1 cellular context compared by ENCODE assay signal in the genomic region with DNA sequence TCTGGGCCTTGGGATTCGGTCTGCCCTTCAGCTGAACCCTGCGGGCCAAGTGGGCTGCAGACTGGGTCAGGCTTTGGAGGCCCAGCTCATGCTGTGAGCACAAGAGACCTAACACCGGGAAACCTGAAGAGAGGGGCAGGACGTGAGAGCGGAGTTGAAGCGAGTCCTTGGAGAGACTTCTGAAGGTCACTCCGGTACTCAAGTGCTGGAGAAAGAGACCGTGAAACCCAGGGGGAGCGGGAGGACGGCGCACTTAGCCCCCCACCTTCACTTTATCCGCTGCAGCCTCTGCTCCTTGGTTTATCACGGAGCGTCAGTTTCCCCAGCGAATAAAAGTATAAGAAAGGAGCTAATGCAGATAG.
A peak's percentile ranks its signal among the peaks of the same experiment; 100 is the strongest.
TF ChIP-seq lines count a peak whose summit lies in the region.

No MANE protein-coding gene starts in this region.

TF ChIP-seq in HepG2, 621 proteins besides CTCF, POLR2A, EP300 and RAD21 (continued from another document):
- TF ChIP-seq, protein P1, sequence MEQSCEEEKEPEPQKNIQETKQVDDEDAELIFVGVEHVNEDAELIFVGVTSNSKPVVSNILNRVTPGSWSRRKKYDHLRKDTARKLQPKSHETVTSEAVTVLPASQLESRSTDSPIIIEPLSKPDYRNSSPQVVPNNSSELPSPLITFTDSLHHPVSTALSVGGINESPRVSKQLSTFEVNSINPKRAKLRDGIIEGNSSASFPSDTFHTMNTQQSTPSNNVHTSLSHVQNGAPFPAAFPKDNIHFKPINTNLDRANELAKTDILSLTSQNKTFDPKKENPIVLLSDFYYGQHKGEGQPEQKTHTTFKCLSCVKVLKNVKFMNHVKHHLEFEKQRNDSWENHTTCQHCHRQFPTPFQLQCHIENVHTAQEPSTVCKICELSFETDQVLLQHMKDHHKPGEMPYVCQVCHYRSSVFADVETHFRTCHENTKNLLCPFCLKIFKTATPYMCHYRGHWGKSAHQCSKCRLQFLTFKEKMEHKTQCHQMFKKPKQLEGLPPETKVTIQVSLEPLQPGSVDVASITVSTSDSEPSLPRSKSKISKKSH (CRISPR knock-in tag; IDR thresholded peaks at IDR 0.05; ENCODE audit: borderline replicate concordance) = peak; percentile 1; the same call in 1 of the 2 replicates
- TF ChIP-seq RARA (CRISPR knock-in tag; IDR thresholded peaks at IDR 0.05) (no peak), ZNF552 (CRISPR knock-in tag; IDR thresholded peaks at IDR 0.05; ENCODE audit: borderline replicate concordance) (peak; percentile 29; the same call in 1 of the 2 replicates), ZNF253 (CRISPR knock-in tag; IDR thresholded peaks at IDR 0.05; ENCODE audit: borderline replicate concordance) (no peak), ZNF709 (CRISPR knock-in tag; IDR thresholded peaks at IDR 0.05) (no peak), TMF1 (CRISPR knock-in tag; IDR thresholded peaks at IDR 0.05; ENCODE audit: low read depth) (0 out of 2 replicates have a peak, but pooled peaks have one; percentile 29), ZNF530 (CRISPR knock-in tag; IDR thresholded peaks at IDR 0.05; ENCODE audit: low read depth) (0 out of 2 replicates have a peak, but pooled peaks have one; percentile 26), KDM2A (CRISPR knock-in tag; IDR thresholded peaks at IDR 0.05; ENCODE audit: borderline replicate concordance, low read depth) (no peak), GATAD1 (CRISPR knock-in tag; IDR thresholded peaks at IDR 0.05) (no peak), MTA3 (CRISPR knock-in tag; IDR thresholded peaks at IDR 0.05) (no peak), XBP1 (CRISPR knock-in tag; IDR thresholded peaks at IDR 0.05) (peak; percentile 9; the same call in 1 of the 2 replicates), PRPF4 (IDR thresholded peaks at IDR 0.05; ENCODE audit: low read depth, low read length, poor library complexity, severe bottlenecking) (no peak), EHMT2 (IDR thresholded peaks at IDR 0.05; ENCODE audit: borderline replicate concordance, low read depth, low read length) (no peak), KMT2B (CRISPR knock-in tag; IDR thresholded peaks at IDR 0.05) (no peak), ZNF143 (CRISPR knock-in tag; IDR thresholded peaks at IDR 0.05) (no peak), ZNF558 (CRISPR knock-in tag; IDR thresholded peaks at IDR 0.05; ENCODE audit: borderline replicate concordance) (peak; percentile 76; the same call in 1 of the 2 replicates), NFE2L1 (CRISPR knock-in tag; IDR thresholded peaks at IDR 0.05; ENCODE audit: borderline replicate concordance) (no peak)
- TF ChIP-seq, protein P2, sequence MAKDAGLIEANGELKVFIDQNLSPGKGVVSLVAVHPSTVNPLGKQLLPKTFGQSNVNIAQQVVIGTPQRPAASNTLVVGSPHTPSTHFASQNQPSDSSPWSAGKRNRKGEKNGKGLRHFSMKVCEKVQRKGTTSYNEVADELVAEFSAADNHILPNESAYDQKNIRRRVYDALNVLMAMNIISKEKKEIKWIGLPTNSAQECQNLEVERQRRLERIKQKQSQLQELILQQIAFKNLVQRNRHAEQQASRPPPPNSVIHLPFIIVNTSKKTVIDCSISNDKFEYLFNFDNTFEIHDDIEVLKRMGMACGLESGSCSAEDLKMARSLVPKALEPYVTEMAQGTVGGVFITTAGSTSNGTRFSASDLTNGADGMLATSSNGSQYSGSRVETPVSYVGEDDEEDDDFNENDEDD (CRISPR knock-in tag; IDR thresholded peaks at IDR 0.05; ENCODE audit: borderline replicate concordance) = no peak
- TF ChIP-seq, protein P3, sequence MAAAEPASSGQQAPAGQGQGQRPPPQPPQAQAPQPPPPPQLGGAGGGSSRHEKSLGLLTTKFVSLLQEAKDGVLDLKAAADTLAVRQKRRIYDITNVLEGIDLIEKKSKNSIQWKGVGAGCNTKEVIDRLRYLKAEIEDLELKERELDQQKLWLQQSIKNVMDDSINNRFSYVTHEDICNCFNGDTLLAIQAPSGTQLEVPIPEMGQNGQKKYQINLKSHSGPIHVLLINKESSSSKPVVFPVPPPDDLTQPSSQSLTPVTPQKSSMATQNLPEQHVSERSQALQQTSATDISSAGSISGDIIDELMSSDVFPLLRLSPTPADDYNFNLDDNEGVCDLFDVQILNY (CRISPR knock-in tag; conservative IDR thresholded peaks at IDR 0.05) = peak; percentile 49; the same call in 1 of the 2 replicates
- TF ChIP-seq, protein P4, sequence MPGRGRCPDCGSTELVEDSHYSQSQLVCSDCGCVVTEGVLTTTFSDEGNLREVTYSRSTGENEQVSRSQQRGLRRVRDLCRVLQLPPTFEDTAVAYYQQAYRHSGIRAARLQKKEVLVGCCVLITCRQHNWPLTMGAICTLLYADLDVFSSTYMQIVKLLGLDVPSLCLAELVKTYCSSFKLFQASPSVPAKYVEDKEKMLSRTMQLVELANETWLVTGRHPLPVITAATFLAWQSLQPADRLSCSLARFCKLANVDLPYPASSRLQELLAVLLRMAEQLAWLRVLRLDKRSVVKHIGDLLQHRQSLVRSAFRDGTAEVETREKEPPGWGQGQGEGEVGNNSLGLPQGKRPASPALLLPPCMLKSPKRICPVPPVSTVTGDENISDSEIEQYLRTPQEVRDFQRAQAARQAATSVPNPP (CRISPR knock-in tag; IDR thresholded peaks at IDR 0.05) = peak; percentile 12
- TF ChIP-seq, protein P5, sequence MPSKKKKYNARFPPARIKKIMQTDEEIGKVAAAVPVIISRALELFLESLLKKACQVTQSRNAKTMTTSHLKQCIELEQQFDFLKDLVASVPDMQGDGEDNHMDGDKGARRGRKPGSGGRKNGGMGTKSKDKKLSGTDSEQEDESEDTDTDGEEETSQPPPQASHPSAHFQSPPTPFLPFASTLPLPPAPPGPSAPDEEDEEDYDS (CRISPR knock-in tag; IDR thresholded peaks at IDR 0.05) = no peak
- TF ChIP-seq, protein P6, sequence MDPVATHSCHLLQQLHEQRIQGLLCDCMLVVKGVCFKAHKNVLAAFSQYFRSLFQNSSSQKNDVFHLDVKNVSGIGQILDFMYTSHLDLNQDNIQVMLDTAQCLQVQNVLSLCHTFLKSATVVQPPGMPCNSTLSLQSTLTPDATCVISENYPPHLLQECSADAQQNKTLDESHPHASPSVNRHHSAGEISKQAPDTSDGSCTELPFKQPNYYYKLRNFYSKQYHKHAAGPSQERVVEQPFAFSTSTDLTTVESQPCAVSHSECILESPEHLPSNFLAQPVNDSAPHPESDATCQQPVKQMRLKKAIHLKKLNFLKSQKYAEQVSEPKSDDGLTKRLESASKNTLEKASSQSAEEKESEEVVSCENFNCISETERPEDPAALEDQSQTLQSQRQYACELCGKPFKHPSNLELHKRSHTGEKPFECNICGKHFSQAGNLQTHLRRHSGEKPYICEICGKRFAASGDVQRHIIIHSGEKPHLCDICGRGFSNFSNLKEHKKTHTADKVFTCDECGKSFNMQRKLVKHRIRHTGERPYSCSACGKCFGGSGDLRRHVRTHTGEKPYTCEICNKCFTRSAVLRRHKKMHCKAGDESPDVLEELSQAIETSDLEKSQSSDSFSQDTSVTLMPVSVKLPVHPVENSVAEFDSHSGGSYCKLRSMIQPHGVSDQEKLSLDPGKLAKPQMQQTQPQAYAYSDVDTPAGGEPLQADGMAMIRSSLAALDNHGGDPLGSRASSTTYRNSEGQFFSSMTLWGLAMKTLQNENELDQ (CRISPR knock-in tag; IDR thresholded peaks at IDR 0.05; ENCODE audit: borderline replicate concordance) = 0 out of 2 replicates have a peak, but pooled peaks have one; percentile 29
- TF ChIP-seq, protein P7, sequence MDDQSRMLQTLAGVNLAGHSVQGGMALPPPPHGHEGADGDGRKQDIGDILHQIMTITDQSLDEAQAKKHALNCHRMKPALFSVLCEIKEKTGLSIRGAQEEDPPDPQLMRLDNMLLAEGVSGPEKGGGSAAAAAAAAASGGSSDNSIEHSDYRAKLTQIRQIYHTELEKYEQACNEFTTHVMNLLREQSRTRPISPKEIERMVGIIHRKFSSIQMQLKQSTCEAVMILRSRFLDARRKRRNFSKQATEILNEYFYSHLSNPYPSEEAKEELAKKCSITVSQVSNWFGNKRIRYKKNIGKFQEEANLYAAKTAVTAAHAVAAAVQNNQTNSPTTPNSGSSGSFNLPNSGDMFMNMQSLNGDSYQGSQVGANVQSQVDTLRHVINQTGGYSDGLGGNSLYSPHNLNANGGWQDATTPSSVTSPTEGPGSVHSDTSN (CRISPR knock-in tag; IDR thresholded peaks at IDR 0.05; ENCODE audit: borderline replicate concordance) = no peak
